In genomic region chr10:45470098-45471012, GRCh38 we compare ENCODE assay signal across 9 cellular contexts.
DNase-seq lines count a peak whose midpoint lies in the region; ATAC-seq and TF ChIP-seq lines count a peak whose summit lies in the region.
"Had no signal": no experiment of that assay in that cellular context is flagged by ENCODE, and none has a peak within 500 bp of the region (broad histone marks: within the 10 kb centered on the region; RNA-seq: fewer than 3 reads in every experiment).

No MANE protein-coding gene starts in this region.

- no peak overlapping the region for H3K18ac ChIP-seq in IMR-90 (ENCODE audit: low read depth, low read length)

- no peaks in the 10 kb centered on the region for H3K9me3 ChIP-seq in IMR-90 (ENCODE audit: control insufficient read depth, insufficient read depth, low read length)
- H3K9me3 ChIP-seq: thoracic aorta had no signal

- H3K27ac ChIP-seq in IMR-90 (ENCODE audit: insufficient read depth, low read length) = no peak overlapping the region
- H3K27ac ChIP-seq: thoracic aorta had no signal

- in situ Hi-C loops in IMR-90 (cut with MboI; ENCODE audit: low sequenced_read_pairs) = no loop called here

- no peak overlapping the region for H2AK5ac ChIP-seq in IMR-90 (ENCODE audit: low read depth, low read length)

- H2AK9ac ChIP-seq in IMR-90 (replicated peaks; ENCODE audit: low read depth, low read length, poor library complexity) = peak overlapping the region; percentile 12

- no peak overlapping the region for H3K14ac ChIP-seq in IMR-90 (replicated peaks; ENCODE audit: low read depth, low read length)

- no peak overlapping the region for H4K91ac ChIP-seq in IMR-90 (ENCODE audit: insufficient read depth, low read depth, low read length)

- H3K36me3 ChIP-seq in IMR-90 (ENCODE audit: control insufficient read depth, insufficient read depth, low read length) = no peaks in the 10 kb centered on the region
- H3K36me3 ChIP-seq: thoracic aorta had no signal

- POLR2A ChIA-PET in IMR-90 (lab: Charles Lee; ENCODE audit: unreplicated experiment) = no interaction called here

- TF ChIP-seq RAD21 in IMR-90 (IDR thresholded peaks at IDR 0.05; ENCODE audit: low read length) = no peak

- peaks cover 2% of the 10 kb centered on the region; the same call in 1 of the 2 replicates for H3K4me1 ChIP-seq in IMR-90 (ENCODE audit: control insufficient read depth, insufficient read depth, low read length)

- H3K4ac ChIP-seq in IMR-90 (ENCODE audit: low read depth, low read length) = 0 out of 2 replicates have a peak overlapping the region, but pooled peaks have one; percentile 12

- H3K56ac ChIP-seq in IMR-90 (ENCODE audit: extremely low read depth, insufficient read depth, low read length) = no peak overlapping the region

- no peak for TF ChIP-seq POLR2A in IMR-90 (IDR thresholded peaks at IDR 0.05; ENCODE audit: low read depth, low read length)

- H3K4me2 ChIP-seq in IMR-90 (ENCODE audit: low read depth, low read length) = no peak overlapping the region

- no peak overlapping the region for H2BK120ac ChIP-seq in IMR-90 (ENCODE audit: low read depth, low read length)

- ATAC-seq in IMR-90 (ENCODE audit: low read depth) (peak; percentile 96), HG02571 (IDR thresholded peaks at IDR 0.05; ENCODE audit: unreplicated experiment) (no peak)

- no peak overlapping the region for H3K23ac ChIP-seq in IMR-90 (ENCODE audit: low read depth, low read length)

- H2AFZ ChIP-seq in IMR-90 (replicated peaks; ENCODE audit: low read length, poor library complexity) = peak overlapping the region; percentile 16

- H3K9ac ChIP-seq in IMR-90 (ENCODE audit: low read depth, low read length) = no peak overlapping the region

- H3K27me3 ChIP-seq in IMR-90 (ENCODE audit: control insufficient read depth, insufficient read depth, low read length) = no peaks in the 10 kb centered on the region

- BruUV-seq in IMR-90 (replicated peaks; lab: Mats Ljungman, UMichigan) = no TSS peak

- H4K5ac ChIP-seq in IMR-90 (ENCODE audit: low read depth, low read length) = no peak overlapping the region

- no peak for TF ChIP-seq CTCF in IMR-90 (conservative IDR thresholded peaks at IDR 0.05; ENCODE audit: low read depth, low read length)

- WGBS in IMR-90 (ENCODE audit: extremely low coverage in 2 of 2, insufficient read length in 1 of 2), 2 experiments = 80% methylated on average over 3 of the region's 10 CpGs; no CpG with 5 or more reads in 1 of the 2 experiments

- dilution Hi-C loops in IMR-90 (cut with HindIII; ENCODE audit: low sequenced_read_pairs, unreplicated experiment) = no loop called here

- no peak overlapping the region for H4K8ac ChIP-seq in IMR-90 (ENCODE audit: low read depth in 2 of 2, low read length in 2 of 2)

- H3K9me1 ChIP-seq in IMR-90 (ENCODE audit: insufficient read depth, low read length) = peaks cover 11% of the 10 kb centered on the region

- DNase-seq in AG08396 (ENCODE audit: low spot score) (peak; percentile 50), IMR-90 (peak; percentile 87), activated T-cell treated with anti-CD3 and anti-CD28 coated beads for 1 hour (ENCODE audit: low read depth) (peak; percentile 40), germinal center (ENCODE audit: low spot score) (peak; percentile 45), NCI-H446 treated with DMSO at 0.1 percent for 48 hours (lab: John Stamatoyannopoulos, UW) (no peak), NOMO-1 treated with dmso at 0.1 percent for 144 hours (lab: John Stamatoyannopoulos, UW; ENCODE audit: unreplicated experiment) (no peak)
- DNase-seq in stimulated activated CD4-positive, alpha-beta T cell treated with anti-CD3 and anti-CD28 coated beads, Interleukin-1b, Interleukin-23, amount 100 ng/mL, for 4 hours (ENCODE audit: low read depth in 2 of 2) = peak; percentile 12 to 20

- H3K79me1 ChIP-seq in IMR-90 (ENCODE audit: low read depth in 1 of 2, low read length in 2 of 2) = peaks cover 6 to 10% of the 10 kb centered on the region in 2 experiments; a peak in 2 of 4 replicates

- peaks cover 2% of the 10 kb centered on the region for H4K20me1 ChIP-seq in IMR-90 (ENCODE audit: insufficient read depth, low read length)

- no peak overlapping the region for H2BK5ac ChIP-seq in IMR-90 (ENCODE audit: low read depth, low read length, poor library complexity, severe bottlenecking)

- H3K4me3 ChIP-seq in IMR-90 (ENCODE audit: insufficient read depth, low read depth, low read length) = no peak overlapping the region
- H3K4me3 ChIP-seq: thoracic aorta had no signal

- H2BK15ac ChIP-seq in IMR-90 (ENCODE audit: low read depth, low read length) = no peak overlapping the region

- H2BK20ac ChIP-seq in IMR-90 (ENCODE audit: low read depth, low read length) = no peak overlapping the region

- CTCF ChIA-PET in IMR-90 (lab: Yijun Ruan, JAX) = no interaction called here

- intact Hi-C loops in IMR-90 (cut with micrococcal nuclease) = loop anchor here (1.0 kb wide), 2 partner anchors 124 to 202 kb away; partner anchors contain the start of gene ZFAND4

TF ChIP-seq in IMR-90, 13 proteins besides CTCF, POLR2A, EP300 and RAD21:
- TF ChIP-seq CEBPB (IDR thresholded peaks at IDR 0.05; ENCODE audit: low read depth, low read length) (peak; percentile 80), SMC3 (IDR thresholded peaks at IDR 0.05; ENCODE audit: low read depth, low read length) (0 out of 2 replicates have a peak, but pooled peaks have one; percentile 13), BHLHE40 (IDR thresholded peaks at IDR 0.05; ENCODE audit: low read depth, low read length) (peak; percentile 82), NFE2L2 (IDR thresholded peaks at IDR 0.05; ENCODE audit: low read depth, low read length) (no peak), RCOR1 (IDR thresholded peaks at IDR 0.05; ENCODE audit: insufficient replicate concordance, low read length) (peak; percentile 41), MAFK (IDR thresholded peaks at IDR 0.05; ENCODE audit: low read depth, low read length) (peak; percentile 51), USF2 (IDR thresholded peaks at IDR 0.05; ENCODE audit: low read depth, low read length) (peak; percentile 38; the same call in 1 of the 2 replicates), MXI1 (IDR thresholded peaks at IDR 0.05; ENCODE audit: borderline replicate concordance, low read depth, low read length) (peak; percentile 35; the same call in 1 of the 2 replicates)
- TF ChIP-seq, protein P1, sequence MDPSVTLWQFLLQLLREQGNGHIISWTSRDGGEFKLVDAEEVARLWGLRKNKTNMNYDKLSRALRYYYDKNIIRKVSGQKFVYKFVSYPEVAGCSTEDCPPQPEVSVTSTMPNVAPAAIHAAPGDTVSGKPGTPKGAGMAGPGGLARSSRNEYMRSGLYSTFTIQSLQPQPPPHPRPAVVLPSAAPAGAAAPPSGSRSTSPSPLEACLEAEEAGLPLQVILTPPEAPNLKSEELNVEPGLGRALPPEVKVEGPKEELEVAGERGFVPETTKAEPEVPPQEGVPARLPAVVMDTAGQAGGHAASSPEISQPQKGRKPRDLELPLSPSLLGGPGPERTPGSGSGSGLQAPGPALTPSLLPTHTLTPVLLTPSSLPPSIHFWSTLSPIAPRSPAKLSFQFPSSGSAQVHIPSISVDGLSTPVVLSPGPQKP (IDR thresholded peaks at IDR 0.05; ENCODE audit: borderline replicate concordance, low read depth, low read length) = no peak

Comparison
In these comparisons a context has a peak if more than half of its experiments do, and no peak if none do; other contexts are left out.
1. DNase-seq: peak in AG08396 (single experiment), IMR-90 (single experiment), activated T-cell treated with anti-CD3 and anti-CD28 coated beads for 1 hour (single experiment), germinal center (single experiment) and stimulated activated CD4-positive, alpha-beta T cell treated with anti-CD3 and anti-CD28 coated beads, Interleukin-1b, Interleukin-23, amount 100 ng/mL, for 4 hours (2 of 2); none in NCI-H446 treated with DMSO at 0.1 percent for 48 hours (single experiment) and NOMO-1 treated with dmso at 0.1 percent for 144 hours (single experiment).